Comparison of ENCODE assay signal across 25 cellular contexts in genomic region chr7:74262639-74263398, GRCh38. TPM values are rescaled to one million over a fixed set of nuclear protein-coding genes. Genes with fewer than 3 reads are reported as not detected.
DNase-seq lines count a peak whose midpoint lies in the region; ATAC-seq and TF ChIP-seq lines count a peak whose summit lies in the region.
"Had no signal": no experiment of that assay in that cellular context is flagged by ENCODE, and none has a peak within 500 bp of the region (broad histone marks: within the 10 kb centered on the region; RNA-seq: fewer than 3 reads in every experiment).

No MANE protein-coding gene starts in this region.

- no peak overlapping the region for H3K4me3 Mint-ChIP-seq in H9
- H3K4me3 Mint-ChIP-seq: CD8-positive, alpha-beta memory T cell; memory B cell had no signal

- no peak overlapping the region for H2AK5ac ChIP-seq in H9 (ENCODE audit: insufficient read length, low read length)

- no peak overlapping the region for H3K14ac ChIP-seq in H9 (ENCODE audit: insufficient read depth, low read length)

- H3K9me3 Mint-ChIP-seq in H9 = no peaks in the 10 kb centered on the region
- H3K9me3 Mint-ChIP-seq: CD8-positive, alpha-beta memory T cell; memory B cell had no signal

- no peak overlapping the region for H3K27ac Mint-ChIP-seq in H9
- H3K27ac Mint-ChIP-seq: CD8-positive, alpha-beta memory T cell; memory B cell had no signal

- no peak overlapping the region for H3T11ph ChIP-seq in H9 (ENCODE audit: low read length)

- H3K36me3 ChIP-seq in osteoblast (ENCODE audit: insufficient read depth, low read length) = no peaks in the 10 kb centered on the region
- H3K36me3 ChIP-seq: upper lobe of right lung had no signal

- H3K27me3 ChIP-seq in osteoblast (ENCODE audit: insufficient read depth, low read length) (no peaks in the 10 kb centered on the region), H9 (ENCODE audit: insufficient read depth, low read length) (no peaks in the 10 kb centered on the region)
- H3K27me3 ChIP-seq: upper lobe of right lung had no signal

- no peaks in the 10 kb centered on the region for H3K79me1 ChIP-seq in H9 (ENCODE audit: insufficient read depth, low read depth, low read length, poor library complexity, severe bottlenecking)

- H3K4me2 ChIP-seq in osteoblast (ENCODE audit: insufficient read depth, low read length) (no peak overlapping the region), H9 (ENCODE audit: insufficient read depth, insufficient read length, low read length) (no peak overlapping the region)
- H3K4me2 ChIP-seq: smooth muscle cell had no signal

- H4K20me1 ChIP-seq in osteoblast (ENCODE audit: insufficient read depth, low read length) (no peaks in the 10 kb centered on the region), H9 (ENCODE audit: control insufficient read depth, insufficient read depth, insufficient read length) (no peaks in the 10 kb centered on the region)

- H3K4me1 ChIP-seq in osteoblast (ENCODE audit: insufficient read depth, low read length) (peaks cover 5% of the 10 kb centered on the region), H9 (ENCODE audit: insufficient read depth, low read length) (no peaks in the 10 kb centered on the region)
- H3K4me1 ChIP-seq: upper lobe of right lung had no signal

- no peak overlapping the region for H2BK12ac ChIP-seq in H9 (ENCODE audit: insufficient read length, low read depth, low read length)

- H4K91ac ChIP-seq in H9 (ENCODE audit: insufficient read length, low read depth, low read length) = no peak overlapping the region

- no peak overlapping the region for H2BK5ac ChIP-seq in H9 (ENCODE audit: insufficient read length, low read length)

- H3K9ac ChIP-seq in H9 (ENCODE audit: extremely low read depth, insufficient read length, low read length) = no peak overlapping the region

- ATAC-seq in HG03025 (IDR thresholded peaks at IDR 0.05; ENCODE audit: low FRiP score, unreplicated experiment) = no peak
- ATAC-seq: PC-3, upper lobe of right lung had no signal

- H4K8ac ChIP-seq in H9 (replicated peaks; ENCODE audit: insufficient read length, low read depth, low read length) = no peak overlapping the region

- no CpG with 5 or more reads among the region's 20 CpGs for WGBS in H9 (ENCODE audit: extremely low coverage, insufficient read length, low lambda C conversion rate)

- H3K4ac ChIP-seq in H9 (ENCODE audit: low read depth, low read length) = no peak overlapping the region

- no peak overlapping the region for H3K23ac ChIP-seq in H9 (ENCODE audit: insufficient read length, low read depth, low read length)

- H3K4me1 Mint-ChIP-seq in H9 = peaks cover 0 to 3% of the 10 kb centered on the region in 2 experiments; a peak in 2 of 4 replicates
- H3K4me1 Mint-ChIP-seq: CD8-positive, alpha-beta memory T cell had no signal

- H2BK120ac ChIP-seq in H9 (ENCODE audit: low read depth, low read length, poor library complexity, severe bottlenecking) = no peak overlapping the region

- H3K36me3 Mint-ChIP-seq in H9 (ENCODE audit: insufficient read depth in 1 of 3, low read depth in 3 of 3) = no peaks in the 10 kb centered on the region
- H3K36me3 Mint-ChIP-seq: CD8-positive, alpha-beta memory T cell; memory B cell had no signal

- TF ChIP-seq CTCF in osteoblast (IDR thresholded peaks at IDR 0.05; ENCODE audit: extremely low read depth, low read depth, low read length) = no peak
- no peak for TF ChIP-seq CTCF in H9 (conservative IDR thresholded peaks at IDR 0.05)

- no peaks in the 10 kb centered on the region for H3K27me3 Mint-ChIP-seq in H9 (ENCODE audit: low read depth)

- H2AFZ ChIP-seq in osteoblast (ENCODE audit: low read length) = peak overlapping the region; percentile 35
- H2AFZ ChIP-seq in H9 (ENCODE audit: low read length) = no peak overlapping the region

- no peak overlapping the region for H2BK15ac ChIP-seq in H9 (ENCODE audit: low read depth, low read length)

- H3K79me2 ChIP-seq in osteoblast (ENCODE audit: insufficient read depth, low read length) (no peaks in the 10 kb centered on the region), H9 (ENCODE audit: insufficient read depth, low read length) (no peaks in the 10 kb centered on the region)

- H4K5ac ChIP-seq in H9 (ENCODE audit: insufficient read length, low read depth, low read length) = no peak overlapping the region

- no peak overlapping the region for H3K56ac ChIP-seq in H9 (ENCODE audit: insufficient read length, low read depth, low read length)

- no peak overlapping the region for H3K18ac ChIP-seq in H9 (ENCODE audit: insufficient read length, low read depth, low read length)

- no peaks in the 10 kb centered on the region for H3K9me3 ChIP-seq in osteoblast (ENCODE audit: low read depth, low read length)
- no peaks in the 10 kb centered on the region for H3K9me3 ChIP-seq in H9 (ENCODE audit: control insufficient read depth, low read depth, low read length)
- H3K9me3 ChIP-seq: upper lobe of right lung had no signal

- H3K23me2 ChIP-seq in H9 (ENCODE audit: insufficient read length, low read depth, low read length, poor library complexity, severe bottlenecking) = no peaks in the 10 kb centered on the region

- no peak overlapping the region for H3K4me3 ChIP-seq in osteoblast (ENCODE audit: insufficient read depth, low read length)
- H3K4me3 ChIP-seq: smooth muscle cell, upper lobe of right lung had no signal

- H3K27ac ChIP-seq in osteoblast (ENCODE audit: low read depth, low read length) (no peak overlapping the region), H9 (ENCODE audit: insufficient read length, low read depth, low read length) (no peak overlapping the region)
- H3K27ac ChIP-seq: epithelial cell of prostate, upper lobe of right lung had no signal

- no peak overlapping the region for H2BK20ac ChIP-seq in H9 (ENCODE audit: low read depth, low read length, poor library complexity, severe bottlenecking)

- DNase-seq in NCI-H1417 (lab: John Stamatoyannopoulos, UW) (peak in 2 of 3 experiments; percentile 48 to 70), NCI-H1417 treated with DMSO at 0.1 percent for 48 hours (lab: John Stamatoyannopoulos, UW) (no peak), NCI-H1436 (lab: John Stamatoyannopoulos, UW) (peak; percentile 38), SK-N-DZ (ENCODE audit: low spot score) (peak; percentile 51), osteoblast (ENCODE audit: insufficient read length, low spot score, missing footprints) (peak; percentile 63), iPS-NIHi7 (ENCODE audit: extremely low spot score) (no peak), H9 (no peak)
- DNase-seq: 8988T; activated naive CD4-positive, alpha-beta T cell treated with Interleukin-2 at 50 U/mL for 16 hours; activated T-cell treated with anti-CD3 and anti-CD28 coated beads, Interleukin-2, amount 50 U/mL, for 48 hours; CD8-positive, alpha-beta memory T cell; DMS79; effector CD4-positive, alpha-beta T cell; head of caudate nucleus; NCI-H1105; occipital lobe; PC-3; SIG-M5; substantia nigra; T-helper 1 cell; upper lobe of right lung had no signal

RNA-seq across cellular contexts. Expression of gene RFC2, which starts 8.6 kb away (rescaled TPM):
- polyA plus RNA-seq in SK-N-DZ (2014; cell fraction: cytosol; rRNA removed) = 101 and 124 TPM in 2 replicates
- 33.7 and 34.4 TPM in 2 replicates for polyA plus RNA-seq in SK-N-DZ (2014; cell fraction: nucleus; rRNA removed)
- total RNA-seq in osteoblast (12.3 and 13.0 TPM in 2 replicates), H9 (2021) (73.6 and 76.6 TPM in 2 replicates)

RNA-seq across cellular contexts. Expression of gene CLIP2, which starts 26.4 kb away (rescaled TPM):
- polyA plus RNA-seq in SK-N-DZ (2014; cell fraction: cytosol; rRNA removed) = 5.3 and 11.7 TPM in 2 replicates
- polyA plus RNA-seq in SK-N-DZ (2014; cell fraction: nucleus; rRNA removed) = 4.5 and 5.8 TPM in 2 replicates
- total RNA-seq in osteoblast (58.3 and 70.9 TPM in 2 replicates), H9 (2021) (21.6 and 22.5 TPM in 2 replicates)

RNA-seq across cellular contexts. Expression of gene LAT2, which starts 53.0 kb away (rescaled TPM):
- polyA plus RNA-seq in SK-N-DZ (2014; cell fraction: cytosol; rRNA removed) = 0.22 and 3.7 TPM in 2 replicates
- polyA plus RNA-seq in SK-N-DZ (2014; cell fraction: nucleus; rRNA removed) = 1.9 and 2.2 TPM in 2 replicates
- total RNA-seq in osteoblast = 0.29 and 0.36 TPM in 2 replicates
- total RNA-seq in H9 (2021) = 0.50 and 0.66 TPM in 2 replicates
- total RNA-seq: smooth muscle cell had no signal
- polyA plus RNA-seq: smooth muscle cell had no signal

Comparison
In these comparisons a context has a peak if more than half of its experiments do, and no peak if none do; other contexts are left out.
1. DNase-seq: peak in NCI-H1417 (2 of 3), NCI-H1436 (single experiment), SK-N-DZ (single experiment) and osteoblast (single experiment); none in NCI-H1417 treated with DMSO at 0.1 percent for 48 hours (single experiment), iPS-NIHi7 (single experiment) and H9 (single experiment).